Comparison of ENCODE assay signal across 19 cellular contexts in genomic region chr11:2104524-2105440, GRCh38. TPM values are rescaled to one million over a fixed set of nuclear protein-coding genes. Genes with fewer than 3 reads are reported as not detected.
DNase-seq lines count a peak whose midpoint lies in the region; ATAC-seq and TF ChIP-seq lines count a peak whose summit lies in the region.
"Had no signal": no experiment of that assay in that cellular context is flagged by ENCODE, and none has a peak within 500 bp of the region (broad histone marks: within the 10 kb centered on the region; RNA-seq: fewer than 3 reads in every experiment).

No MANE protein-coding gene starts in this region.

- ATAC-seq in lower lobe of right lung: no peak
- ATAC-seq in HG02973 (IDR thresholded peaks at IDR 0.05; ENCODE audit: unreplicated experiment): no peak

- H3K4me3 Mint-ChIP-seq in chondrocyte (ENCODE audit: unreplicated experiment): no peak overlapping the region
- H3K4me3 Mint-ChIP-seq in T-helper 2 cell treated with Interferon-gamma antibody and Interleukin-4, amounts not matched to agents 5 μg/mL and 100 μg/mL, for 36 hours: no peak overlapping the region
- H3K4me3 Mint-ChIP-seq: H9 had no signal

- no peak overlapping the region for H3K27ac Mint-ChIP-seq in chondrocyte (ENCODE audit: unreplicated experiment)
- no peak overlapping the region for H3K27ac Mint-ChIP-seq in T-helper 2 cell treated with Interferon-gamma antibody and Interleukin-4, amounts not matched to agents 5 μg/mL and 100 μg/mL, for 36 hours

- no peaks in the 10 kb centered on the region for H3K9me3 Mint-ChIP-seq in chondrocyte (ENCODE audit: low read depth)
- no peaks in the 10 kb centered on the region for H3K9me3 Mint-ChIP-seq in T-helper 2 cell treated with Interferon-gamma antibody and Interleukin-4, amounts not matched to agents 5 μg/mL and 100 μg/mL, for 36 hours

- peak; percentile 26 for DNase-seq in activated CD4-positive, CD25-positive, alpha-beta regulatory T cell treated with anti-CD3 and anti-CD28 coated beads, Interleukin-2, amount 50 U/mL, for 72 hours
- no peak for DNase-seq in activated CD4-positive, CD25-positive, alpha-beta regulatory T cell (lab: John Stamatoyannopoulos, UW)
- DNase-seq in chondrocyte (ENCODE audit: low spot score) (peak; percentile 76), lower lobe of right lung (peak; percentile 38)
- no peak for DNase-seq in T-helper 2 cell treated with Interferon-gamma antibody and Interleukin-4, amounts not matched to agents 5 μg/mL and 100 μg/mL, for 36 hours (ENCODE audit: low spot score)
- DNase-seq in activated CD4-positive, alpha-beta T cell treated with anti-CD3 and anti-CD28 coated beads, Interleukin-2, amount 50 U/mL, for 48 hours: no peak
- DNase-seq: AML-193, DMS79 treated with DMSO at 0.1 percent for 48 hours, H9, NCI-H1105, NCI-H2081, NCI-H2171 treated with DMSO at 0.1 percent for 48 hours, NCI-H446, NCI-H69, OCI-M1, SHP77 had no signal

- H3K4me1 ChIP-seq in lower lobe of right lung: peaks cover 16% of the 10 kb centered on the region
- peaks cover 28 to 46% (median 41%) of the 10 kb centered on the region in 3 donors for H3K4me1 ChIP-seq in skeletal muscle tissue (ENCODE audit: control insufficient read depth in 3 of 3, insufficient read depth in 3 of 3, low read length in 3 of 3)

- H3K27me3 Mint-ChIP-seq in chondrocyte (ENCODE audit: low read depth): peaks cover 6% of the 10 kb centered on the region
- H3K27me3 Mint-ChIP-seq in T-helper 2 cell treated with Interferon-gamma antibody and Interleukin-4, amounts not matched to agents 5 μg/mL and 100 μg/mL, for 36 hours (ENCODE audit: low read depth): peaks cover under 1% of the 10 kb centered on the region

- no peaks in the 10 kb centered on the region for H3K36me3 Mint-ChIP-seq in chondrocyte (ENCODE audit: low read depth)
- H3K36me3 Mint-ChIP-seq in T-helper 2 cell treated with Interferon-gamma antibody and Interleukin-4, amounts not matched to agents 5 μg/mL and 100 μg/mL, for 36 hours (ENCODE audit: low read depth): no peaks in the 10 kb centered on the region

- H3K9me3 ChIP-seq in lower lobe of right lung: no peaks in the 10 kb centered on the region
- no peaks in the 10 kb centered on the region for H3K9me3 ChIP-seq in skeletal muscle tissue (ENCODE audit: control insufficient read depth in 3 of 3, low read length in 3 of 3)

- H3K27me3 ChIP-seq in lower lobe of right lung (ENCODE audit: low read depth): peaks cover 5% of the 10 kb centered on the region
- peaks cover 0 to 2% (median 0%) of the 10 kb centered on the region in 3 donors for H3K27me3 ChIP-seq in skeletal muscle tissue (ENCODE audit: control insufficient read depth in 3 of 3, insufficient read depth in 3 of 3, low read length in 3 of 3)

- peak overlapping the region; percentile 3 to 54 (median 45) for H3K9ac ChIP-seq in skeletal muscle tissue (ENCODE audit: low read depth in 1 of 3, low read length in 3 of 3)

- H3K27ac ChIP-seq in lower lobe of right lung (no peak overlapping the region), skeletal muscle tissue (ENCODE audit: low read depth, low read length) (peak overlapping the region; percentile 59)
- H3K27ac ChIP-seq: 22Rv1 had no signal

- H3K4me3 ChIP-seq in lower lobe of right lung (no peak overlapping the region), skeletal muscle tissue (ENCODE audit: low read length in 3 of 3) (no peak overlapping the region)

- TF ChIP-seq CTCF in chondrocyte (IDR thresholded peaks at IDR 0.05) (no peak), lower lobe of right lung (IDR thresholded peaks at IDR 0.05) (no peak)

- intact Hi-C loops in lower lobe of right lung (cut with DNase I): no loop called here

- H3K36me3 ChIP-seq in lower lobe of right lung (no peaks in the 10 kb centered on the region), skeletal muscle tissue (ENCODE audit: control insufficient read depth in 3 of 3, insufficient read depth in 3 of 3, low read length in 3 of 3) (no peaks in the 10 kb centered on the region)

- peaks cover 3% of the 10 kb centered on the region for H3K4me1 Mint-ChIP-seq in chondrocyte (ENCODE audit: low read depth)
- no peaks in the 10 kb centered on the region for H3K4me1 Mint-ChIP-seq in T-helper 2 cell treated with Interferon-gamma antibody and Interleukin-4, amounts not matched to agents 5 μg/mL and 100 μg/mL, for 36 hours (ENCODE audit: low read depth)

RNA-seq across cellular contexts. Expression of gene IGF2, which starts 34.4 kb away (rescaled TPM):
- 107 to 716 TPM (median 110 TPM) in 3 replicates for total RNA-seq in chondrocyte
- 33.9 TPM for total RNA-seq in lower lobe of right lung
- 711 TPM for total RNA-seq in skeletal muscle tissue

RNA-seq across cellular contexts. Expression of gene INS, which starts 56.2 kb away (rescaled TPM):
- total RNA-seq in chondrocyte (not detected in 3 replicates), lower lobe of right lung (not detected), skeletal muscle tissue (not detected)
- total RNA-seq: H9 had no signal

Comparison
In these comparisons a context has a peak if more than half of its experiments do, and no peak if none do; other contexts are left out.
1. DNase-seq: peak in activated CD4-positive, CD25-positive, alpha-beta regulatory T cell treated with anti-CD3 and anti-CD28 coated beads, Interleukin-2, amount 50 U/mL, for 72 hours (single experiment), chondrocyte (single experiment) and lower lobe of right lung (single experiment); none in activated CD4-positive, CD25-positive, alpha-beta regulatory T cell (0 of 4), T-helper 2 cell treated with Interferon-gamma antibody and Interleukin-4, amounts not matched to agents 5 μg/mL and 100 μg/mL, for 36 hours (single experiment) and activated CD4-positive, alpha-beta T cell treated with anti-CD3 and anti-CD28 coated beads, Interleukin-2, amount 50 U/mL, for 48 hours (0 of 2).